25 cellular contexts compared by ENCODE assay signal in genomic region chr1:37722181-37723071, GRCh38. TPM values are rescaled to one million over a fixed set of nuclear protein-coding genes. Genes with fewer than 3 reads are reported as not detected.
DNase-seq lines count a peak whose midpoint lies in the region; ATAC-seq and TF ChIP-seq lines count a peak whose summit lies in the region.
"Had no signal": no experiment of that assay in that cellular context is flagged by ENCODE, and none has a peak within 500 bp of the region (broad histone marks: within the 10 kb centered on the region; RNA-seq: fewer than 3 reads in every experiment).

No MANE protein-coding gene starts in this region.

- BruUV-seq in IMR-90 (replicated peaks; lab: Mats Ljungman, UMichigan) = no TSS peak

- H3K36me3 ChIP-seq in IMR-90 (ENCODE audit: control insufficient read depth, insufficient read depth, low read length) (no peaks in the 10 kb centered on the region), SJCRH30 (no peaks in the 10 kb centered on the region)

- H2AFZ ChIP-seq in IMR-90 (replicated peaks; ENCODE audit: low read length, poor library complexity) = peak overlapping the region; percentile 41

- TF ChIP-seq RAD21 in IMR-90 (IDR thresholded peaks at IDR 0.05; ENCODE audit: low read length) = no peak

- no peak overlapping the region for H3K9ac ChIP-seq in IMR-90 (ENCODE audit: low read depth, low read length)
- H3K9ac ChIP-seq: SK-N-SH had no signal

- no peak overlapping the region for H4K5ac ChIP-seq in IMR-90 (ENCODE audit: low read depth, low read length)

- POLR2A ChIA-PET in IMR-90 (lab: Charles Lee; ENCODE audit: unreplicated experiment) = no interaction called here

- DNase-seq in IMR-90 (no peak), dorsolateral prefrontal cortex (peak in 9 of 10 donors; percentile 52 to 93 (median 76)), midbrain (lab: John Stamatoyannopoulos, UW) (peak; percentile 77), sciatic nerve (ENCODE audit: low spot score) (peak; percentile 53), SJCRH30 (no peak)
- DNase-seq in activated CD4-positive, CD25-positive, alpha-beta regulatory T cell treated with anti-CD3 and anti-CD28 coated beads, Interleukin-2, amount 50 U/mL, for 72 hours = no peak
- DNase-seq: activated CD4-positive, alpha-beta T cell treated with anti-CD3 and anti-CD28 coated beads for 36 hours; activated CD8-positive, alpha-beta memory T cell treated with anti-CD3 and anti-CD28 coated beads for 24 hours; activated gamma-delta T cell; CD4-positive, CD25-positive, alpha-beta regulatory T cell; Kasumi-1; left colon; mesenchymal stem cell; NCI-H1436 treated with DMSO at 0.1 percent for 48 hours; NCI-H2107; NCI-H446; NCI-H774; SK-N-SH; stimulated activated CD4-positive, alpha-beta T cell treated with anti-CD3 and anti-CD28 coated beads, Interleukin-2, amount 100 ng/mL, for 48 hours; T-helper 17 cell had no signal

- H3K9me1 ChIP-seq in IMR-90 (ENCODE audit: insufficient read depth, low read length) = no peaks in the 10 kb centered on the region

- no peak overlapping the region for H2BK120ac ChIP-seq in IMR-90 (ENCODE audit: low read depth, low read length)

- H3K27ac ChIP-seq in IMR-90 (ENCODE audit: insufficient read depth, low read length) (no peak overlapping the region), dorsolateral prefrontal cortex (peak overlapping the region in 54 of 59 donors; percentile 1 to 95 (median 74)), SJCRH30 (no peak overlapping the region)
- H3K27ac ChIP-seq: RWPE1 had no signal

- 72% methylated on average over 5 of the region's 14 CpGs; no CpG with 5 or more reads in 1 of the 2 experiments for WGBS in IMR-90 (ENCODE audit: extremely low coverage in 2 of 2, insufficient read length in 1 of 2), 2 experiments

- H3K18ac ChIP-seq in IMR-90 (ENCODE audit: low read depth, low read length) = no peak overlapping the region

- H4K8ac ChIP-seq in IMR-90 (ENCODE audit: low read depth in 2 of 2, low read length in 2 of 2) = no peak overlapping the region

- H2BK20ac ChIP-seq in IMR-90 (ENCODE audit: low read depth, low read length) = no peak overlapping the region

- intact Hi-C loops in IMR-90 (cut with micrococcal nuclease) (no loop called here), dorsolateral prefrontal cortex (cut with DNase I) (no loop called here), sciatic nerve (cut with DNase I) (no loop called here)

- no peak for TF ChIP-seq CTCF in IMR-90 (conservative IDR thresholded peaks at IDR 0.05; ENCODE audit: low read depth, low read length)
- TF ChIP-seq CTCF in dorsolateral prefrontal cortex (IDR thresholded peaks at IDR 0.05 in 54 of 56, conservative IDR thresholded peaks at IDR 0.05 in 2 of 56; ENCODE audit: low read depth in 1 of 56, partially characterized antibody in 56 of 56) = peak in 3 of 56 donors; percentile 8 to 16 (median 13)

- no peaks in the 10 kb centered on the region; the same call in 1 of the 2 replicates for H4K20me1 ChIP-seq in IMR-90 (ENCODE audit: insufficient read depth, low read length)

- no peak overlapping the region for H2AK5ac ChIP-seq in IMR-90 (ENCODE audit: low read depth, low read length)

- no peaks in the 10 kb centered on the region for H3K4me1 ChIP-seq in IMR-90 (ENCODE audit: control insufficient read depth, insufficient read depth, low read length)
- H3K4me1 ChIP-seq in SJCRH30 = peaks cover 2% of the 10 kb centered on the region; the same call in 1 of the 2 replicates

- H3K14ac ChIP-seq in IMR-90 (replicated peaks; ENCODE audit: low read depth, low read length) = no peak overlapping the region

- H4K91ac ChIP-seq in IMR-90 (ENCODE audit: insufficient read depth, low read depth, low read length) = no peak overlapping the region

- dilution Hi-C loops in IMR-90 (cut with HindIII; ENCODE audit: low sequenced_read_pairs, unreplicated experiment) = no loop called here

- H2BK5ac ChIP-seq in IMR-90 (ENCODE audit: low read depth, low read length, poor library complexity, severe bottlenecking) = no peak overlapping the region

- H3K9me3 ChIP-seq in IMR-90 (ENCODE audit: control insufficient read depth, insufficient read depth, low read length) (no peaks in the 10 kb centered on the region), SJCRH30 (replicated peaks) (no peaks in the 10 kb centered on the region)
- H3K9me3 ChIP-seq: SK-N-SH had no signal

- no peak overlapping the region for H3K4me3 ChIP-seq in IMR-90 (ENCODE audit: insufficient read depth, low read depth, low read length)
- H3K4me3 ChIP-seq in dorsolateral prefrontal cortex = peak overlapping the region in 11 of 59 donors; percentile 10 to 28 (median 18)
- H3K4me3 ChIP-seq in SJCRH30 = no peak overlapping the region

- CTCF ChIA-PET in IMR-90 (lab: Yijun Ruan, JAX) = no interaction called here

- no peaks in the 10 kb centered on the region for H3K79me1 ChIP-seq in IMR-90 (ENCODE audit: low read depth in 1 of 2, low read length in 2 of 2)

- TF ChIP-seq POLR2A in IMR-90 (IDR thresholded peaks at IDR 0.05; ENCODE audit: low read depth, low read length) = no peak

- H3K56ac ChIP-seq in IMR-90 (ENCODE audit: extremely low read depth, insufficient read depth, low read length) = no peak overlapping the region

- no peak overlapping the region for H3K4me2 ChIP-seq in IMR-90 (ENCODE audit: low read depth, low read length)
- H3K4me2 ChIP-seq: SK-N-SH had no signal

- peaks cover 31% of the 10 kb centered on the region; the same call in 1 of the 2 replicates for H3K27me3 ChIP-seq in IMR-90 (ENCODE audit: control insufficient read depth, insufficient read depth, low read length)
- no peaks in the 10 kb centered on the region for H3K27me3 ChIP-seq in dorsolateral prefrontal cortex
- H3K27me3 ChIP-seq in SJCRH30 = peaks cover 61% of the 10 kb centered on the region

- in situ Hi-C loops in IMR-90 (cut with MboI; ENCODE audit: low sequenced_read_pairs) = no loop called here

- no peak overlapping the region for H3K23ac ChIP-seq in IMR-90 (ENCODE audit: low read depth, low read length)

- H3K4ac ChIP-seq in IMR-90 (ENCODE audit: low read depth, low read length) = no peak overlapping the region

- no peak overlapping the region for H2AK9ac ChIP-seq in IMR-90 (replicated peaks; ENCODE audit: low read depth, low read length, poor library complexity)

- H2BK15ac ChIP-seq in IMR-90 (ENCODE audit: low read depth, low read length) = no peak overlapping the region

- ATAC-seq in IMR-90 (ENCODE audit: low read depth) (no peak), sciatic nerve (peak; percentile 29), HG03135 (IDR thresholded peaks at IDR 0.05; ENCODE audit: unreplicated experiment) (no peak), GM21390 (IDR thresholded peaks at IDR 0.05; ENCODE audit: unreplicated experiment) (no peak)
- ATAC-seq: activated CD4-positive, alpha-beta T cell treated with anti-CD3 and anti-CD28 coated beads for 36 hours; left colon; T-helper 17 cell had no signal

TF ChIP-seq in IMR-90, 13 proteins besides CTCF, POLR2A, EP300 and RAD21:
- no peak for TF ChIP-seq CHD1 (IDR thresholded peaks at IDR 0.05; ENCODE audit: low read depth, low read length)
- no peak for TF ChIP-seq RCOR1 (IDR thresholded peaks at IDR 0.05; ENCODE audit: insufficient replicate concordance, low read length)
- TF ChIP-seq SMC3 (IDR thresholded peaks at IDR 0.05; ENCODE audit: low read depth, low read length) = no peak
- no peak for TF ChIP-seq FOS (IDR thresholded peaks at IDR 0.05; ENCODE audit: low read depth, low read length)
- TF ChIP-seq ELK1 (IDR thresholded peaks at IDR 0.05; ENCODE audit: borderline replicate concordance, low read depth, low read length) = no peak
- TF ChIP-seq RFX5 (IDR thresholded peaks at IDR 0.05; ENCODE audit: low read depth, low read length) = no peak
- no peak for TF ChIP-seq MAFK (IDR thresholded peaks at IDR 0.05; ENCODE audit: low read depth, low read length)
- TF ChIP-seq USF2 (IDR thresholded peaks at IDR 0.05; ENCODE audit: low read depth, low read length) = no peak
- no peak for TF ChIP-seq MXI1 (IDR thresholded peaks at IDR 0.05; ENCODE audit: borderline replicate concordance, low read depth, low read length)
- no peak for TF ChIP-seq BHLHE40 (IDR thresholded peaks at IDR 0.05; ENCODE audit: low read depth, low read length)

RNA-seq across cellular contexts. Expression of gene CDCA8, which starts 30.1 kb away (rescaled TPM):
- total RNA-seq in IMR-90 (2012; rRNA removed) (5.9 and 6.1 TPM in 2 replicates), dorsolateral prefrontal cortex (1 to 10 TPM in 51 of 120 experiments, under 1 TPM in 69; 0.30 to 1.9 (median 0.93) TPM), sciatic nerve (0.85 TPM)
- 25.2 and 25.7 TPM in 2 replicates for polyA plus RNA-seq in IMR-90 (2012; rRNA removed)
- polyA plus RNA-seq in IMR-90 (2012; cell fraction: cytosol; rRNA removed) = 10.8 and 14.8 TPM in 2 replicates
- 13.9 and 16.8 TPM in 2 replicates for polyA plus RNA-seq in IMR-90 (2012; cell fraction: nucleus; rRNA removed; ENCODE audit: low replicate concordance)
- 55.0 and 58.5 TPM in 2 replicates for total RNA-seq in SJCRH30 (2014; rRNA removed; shearing (Covaris generic))

RNA-seq across cellular contexts. Expression of gene EPHA10, which starts 42.5 kb away (rescaled TPM):
- total RNA-seq in IMR-90 (2012; rRNA removed) = not detected in 2 replicates
- not detected in 2 replicates for polyA plus RNA-seq in IMR-90 (2012; rRNA removed)
- polyA plus RNA-seq in IMR-90 (2012; cell fraction: cytosol; rRNA removed) = not detected in 2 replicates
- polyA plus RNA-seq in IMR-90 (2012; cell fraction: nucleus; rRNA removed; ENCODE audit: low replicate concordance) = 0.01 TPM in 2 replicates
- total RNA-seq in dorsolateral prefrontal cortex = 10 to 100 TPM; 10.7 to 38.2 (median 23.4) TPM
- 1.6 TPM for total RNA-seq in sciatic nerve
- not detected in 2 replicates for total RNA-seq in SJCRH30 (2014; rRNA removed; shearing (Covaris generic))
- total RNA-seq: CD4-positive, CD25-positive, alpha-beta regulatory T cell; myocyte; subcutaneous adipose tissue had no signal
- polyA plus RNA-seq: CD4-positive, CD25-positive, alpha-beta regulatory T cell had no signal

Comparison
In these comparisons a context has a peak if more than half of its experiments do, and no peak if none do; other contexts are left out.
1. DNase-seq: peak in dorsolateral prefrontal cortex (9 of 10), midbrain (single experiment) and sciatic nerve (single experiment); none in IMR-90 (single experiment), SJCRH30 (0 of 2) and activated CD4-positive, CD25-positive, alpha-beta regulatory T cell treated with anti-CD3 and anti-CD28 coated beads, Interleukin-2, amount 50 U/mL, for 72 hours (single experiment).
2. H3K27ac ChIP-seq: peak in dorsolateral prefrontal cortex (54 of 59); none in IMR-90 (single experiment) and SJCRH30 (single experiment).